In genomic region chr1:198156111-198156744, GRCh38 we compare ENCODE assay signal across 1 cellular context.
TF ChIP-seq lines count a peak whose summit lies in the region.

No MANE protein-coding gene starts in this region.

TF ChIP-seq in K562, 482 proteins besides CTCF, POLR2A, EP300 and RAD21 (continued from another document and continues in another):
- TF ChIP-seq NR0B1 (IDR thresholded peaks at IDR 0.05; ENCODE audit: partially characterized antibody), result no peak
- TF ChIP-seq CHD4 (IDR thresholded peaks at IDR 0.05; ENCODE audit: insufficient read depth, insufficient replicate concordance, low read depth, low read length, poor library complexity, severe bottlenecking), result no peak
- TF ChIP-seq, protein P1, sequence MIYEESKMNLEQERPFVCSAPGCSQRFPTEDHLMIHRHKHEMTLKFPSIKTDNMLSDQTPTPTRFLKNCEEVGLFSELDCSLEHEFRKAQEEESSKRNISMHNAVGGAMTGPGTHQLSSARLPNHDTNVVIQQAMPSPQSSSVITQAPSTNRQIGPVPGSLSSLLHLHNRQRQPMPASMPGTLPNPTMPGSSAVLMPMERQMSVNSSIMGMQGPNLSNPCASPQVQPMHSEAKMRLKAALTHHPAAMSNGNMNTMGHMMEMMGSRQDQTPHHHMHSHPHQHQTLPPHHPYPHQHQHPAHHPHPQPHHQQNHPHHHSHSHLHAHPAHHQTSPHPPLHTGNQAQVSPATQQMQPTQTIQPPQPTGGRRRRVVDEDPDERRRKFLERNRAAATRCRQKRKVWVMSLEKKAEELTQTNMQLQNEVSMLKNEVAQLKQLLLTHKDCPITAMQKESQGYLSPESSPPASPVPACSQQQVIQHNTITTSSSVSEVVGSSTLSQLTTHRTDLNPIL (CRISPR knock-in tag; IDR thresholded peaks at IDR 0.05), result no peak
- no peak for TF ChIP-seq EWSR1 (IDR thresholded peaks at IDR 0.05; ENCODE audit: borderline replicate concordance, low read depth, partially characterized antibody)
- TF ChIP-seq CTCFL (IDR thresholded peaks at IDR 0.05; ENCODE audit: borderline replicate concordance, insufficient read depth, low read depth, low read length, poor library complexity, severe bottlenecking), result no peak
- TF ChIP-seq BRF1 (IDR thresholded peaks at IDR 0.05; ENCODE audit: borderline replicate concordance, extremely low read depth, insufficient read length), result no peak
- TF ChIP-seq ZNF764 (CRISPR knock-in tag; IDR thresholded peaks at IDR 0.05; ENCODE audit: low read depth), result no peak
- no peak for TF ChIP-seq ZKSCAN3 (CRISPR knock-in tag; IDR thresholded peaks at IDR 0.05)
- TF ChIP-seq ZNF140 (CRISPR knock-in tag; IDR thresholded peaks at IDR 0.05), result no peak
- no peak for TF ChIP-seq NR1H2 (CRISPR knock-in tag; IDR thresholded peaks at IDR 0.05)
- TF ChIP-seq GATAD2B (IDR thresholded peaks at IDR 0.05; ENCODE audit: borderline replicate concordance), result 0 out of 2 replicates have a peak, but pooled peaks have one; percentile 47
- TF ChIP-seq RFX5 (IDR thresholded peaks at IDR 0.05; ENCODE audit: low read depth, low read length), result no peak
- peak; percentile 58 to 62; a peak in 3 of 4 replicates for TF ChIP-seq KDM1A (IDR thresholded peaks at IDR 0.05)
- TF ChIP-seq MNT (conservative IDR thresholded peaks at IDR 0.05), result no peak
- no peak for TF ChIP-seq PHF20 (IDR thresholded peaks at IDR 0.05; ENCODE audit: partially characterized antibody)
- no peak for TF ChIP-seq SNAPC5 (CRISPR knock-in tag; IDR thresholded peaks at IDR 0.05)
- no peak for TF ChIP-seq SAFB2 (IDR thresholded peaks at IDR 0.05; ENCODE audit: borderline replicate concordance, low read depth, low read length, severe bottlenecking)
- TF ChIP-seq ID3 (CRISPR knock-in tag; IDR thresholded peaks at IDR 0.05), result no peak
- no peak for TF ChIP-seq ID3 (tag; IDR thresholded peaks at IDR 0.05)
- no peak; the same call in 1 of the 2 replicates for TF ChIP-seq ARID3A (IDR thresholded peaks at IDR 0.05; ENCODE audit: borderline replicate concordance, low read depth, low read length)
- no peak for TF ChIP-seq ZNF57 (CRISPR knock-in tag; IDR thresholded peaks at IDR 0.05)
- TF ChIP-seq SMAD1 (IDR thresholded peaks at IDR 0.05; ENCODE audit: low read depth, low read length, partially characterized antibody), result no peak
- no peak for TF ChIP-seq PHB2 (IDR thresholded peaks at IDR 0.05; ENCODE audit: low read depth)
- no peak for TF ChIP-seq RAD51 (IDR thresholded peaks at IDR 0.05; ENCODE audit: borderline replicate concordance, low read depth)
- TF ChIP-seq MCM5 (IDR thresholded peaks at IDR 0.05; ENCODE audit: low read depth), result no peak
- TF ChIP-seq CSDE1 (IDR thresholded peaks at IDR 0.05), result no peak
- no peak for TF ChIP-seq L3MBTL2 (IDR thresholded peaks at IDR 0.05)
- TF ChIP-seq ZNF77 (CRISPR knock-in tag; IDR thresholded peaks at IDR 0.05), result no peak
- TF ChIP-seq, protein P2, sequence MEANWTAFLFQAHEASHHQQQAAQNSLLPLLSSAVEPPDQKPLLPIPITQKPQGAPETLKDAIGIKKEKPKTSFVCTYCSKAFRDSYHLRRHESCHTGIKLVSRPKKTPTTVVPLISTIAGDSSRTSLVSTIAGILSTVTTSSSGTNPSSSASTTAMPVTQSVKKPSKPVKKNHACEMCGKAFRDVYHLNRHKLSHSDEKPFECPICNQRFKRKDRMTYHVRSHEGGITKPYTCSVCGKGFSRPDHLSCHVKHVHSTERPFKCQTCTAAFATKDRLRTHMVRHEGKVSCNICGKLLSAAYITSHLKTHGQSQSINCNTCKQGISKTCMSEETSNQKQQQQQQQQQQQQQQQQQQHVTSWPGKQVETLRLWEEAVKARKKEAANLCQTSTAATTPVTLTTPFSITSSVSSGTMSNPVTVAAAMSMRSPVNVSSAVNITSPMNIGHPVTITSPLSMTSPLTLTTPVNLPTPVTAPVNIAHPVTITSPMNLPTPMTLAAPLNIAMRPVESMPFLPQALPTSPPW (CRISPR knock-in tag; IDR thresholded peaks at IDR 0.05), result no peak
- TF ChIP-seq PHF21A (IDR thresholded peaks at IDR 0.05; ENCODE audit: borderline replicate concordance, low read depth), result no peak
- no peak for TF ChIP-seq RBM14 (IDR thresholded peaks at IDR 0.05; ENCODE audit: borderline replicate concordance, insufficient read depth, low read depth, low read length)
- no peak for TF ChIP-seq TBL1XR1 (IDR thresholded peaks at IDR 0.05; ENCODE audit: low read length in 2 of 2)
- no peak for TF ChIP-seq CREBBP (IDR thresholded peaks at IDR 0.05; ENCODE audit: low read depth, low read length)
- TF ChIP-seq ZZZ3 (IDR thresholded peaks at IDR 0.05), result 0 out of 2 replicates have a peak, but pooled peaks have one; percentile 37
- no peak for TF ChIP-seq HNRNPLL (IDR thresholded peaks at IDR 0.05; ENCODE audit: low read depth, low read length, poor library complexity, severe bottlenecking)
- TF ChIP-seq ILF3 (IDR thresholded peaks at IDR 0.05; ENCODE audit: borderline replicate concordance), result no peak
- no peak for TF ChIP-seq ELF1 (tag; IDR thresholded peaks at IDR 0.05)
- no peak for TF ChIP-seq HMG20A (CRISPR knock-in tag; conservative IDR thresholded peaks at IDR 0.05)
- 0 out of 2 replicates have a peak, but pooled peaks have one; percentile 28 for TF ChIP-seq ZBED1 (IDR thresholded peaks at IDR 0.05)
- no peak for TF ChIP-seq ESRRA (IDR thresholded peaks at IDR 0.05; ENCODE audit: borderline replicate concordance, low read depth)
- TF ChIP-seq SNRNP70 (optimal IDR thresholded peaks at IDR 0.05; ENCODE audit: low read depth, low read length), result no peak
- no peak for TF ChIP-seq TAF1 (IDR thresholded peaks at IDR 0.05; ENCODE audit: control insufficient read depth, extremely low read depth, insufficient read depth, low read length, severe bottlenecking)
- TF ChIP-seq CBX2 (IDR thresholded peaks at IDR 0.05; ENCODE audit: insufficient read depth, low read length, poor library complexity, severe bottlenecking), result no peak
- TF ChIP-seq FOXJ3 (CRISPR knock-in tag; IDR thresholded peaks at IDR 0.05), result no peak
- no peak for TF ChIP-seq ZNF766 (CRISPR knock-in tag; conservative IDR thresholded peaks at IDR 0.05)
- no peak for TF ChIP-seq ZNF23 (CRISPR knock-in tag; IDR thresholded peaks at IDR 0.05)
- no peak for TF ChIP-seq CREB1 (IDR thresholded peaks at IDR 0.05)
- TF ChIP-seq CREB1 (CRISPR knock-in tag; IDR thresholded peaks at IDR 0.05), result no peak
- TF ChIP-seq U2AF2 (optimal IDR thresholded peaks at IDR 0.05; ENCODE audit: low read depth, low read length), result no peak
- no peak for TF ChIP-seq NFIC (IDR thresholded peaks at IDR 0.05)
- TF ChIP-seq RNF2 (IDR thresholded peaks at IDR 0.05), result no peak; the same call in 1 of the 2 replicates
- no peak for TF ChIP-seq NCOA4 (IDR thresholded peaks at IDR 0.05; ENCODE audit: partially characterized antibody)
- TF ChIP-seq PHF8 (IDR thresholded peaks at IDR 0.05; ENCODE audit: borderline replicate concordance, low read length), result no peak
- TF ChIP-seq, protein P3, sequence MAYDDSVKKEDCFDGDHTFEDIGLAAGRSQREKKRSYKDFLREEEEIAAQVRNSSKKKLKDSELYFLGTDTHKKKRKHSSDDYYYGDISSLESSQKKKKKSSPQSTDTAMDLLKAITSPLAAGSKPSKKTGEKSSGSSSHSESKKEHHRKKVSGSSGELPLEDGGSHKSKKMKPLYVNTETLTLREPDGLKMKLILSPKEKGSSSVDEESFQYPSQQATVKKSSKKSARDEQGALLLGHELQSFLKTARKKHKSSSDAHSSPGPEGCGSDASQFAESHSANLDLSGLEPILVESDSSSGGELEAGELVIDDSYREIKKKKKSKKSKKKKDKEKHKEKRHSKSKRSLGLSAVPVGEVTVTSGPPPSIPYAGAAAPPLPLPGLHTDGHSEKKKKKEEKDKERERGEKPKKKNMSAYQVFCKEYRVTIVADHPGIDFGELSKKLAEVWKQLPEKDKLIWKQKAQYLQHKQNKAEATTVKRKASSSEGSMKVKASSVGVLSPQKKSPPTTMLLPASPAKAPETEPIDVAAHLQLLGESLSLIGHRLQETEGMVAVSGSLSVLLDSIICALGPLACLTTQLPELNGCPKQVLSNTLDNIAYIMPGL (CRISPR knock-in tag; IDR thresholded peaks at IDR 0.05), result no peak
- no peak for TF ChIP-seq ZNF217 (CRISPR knock-in tag; IDR thresholded peaks at IDR 0.05)
- TF ChIP-seq MEF2A (IDR thresholded peaks at IDR 0.05; ENCODE audit: control insufficient read depth, low read depth, low read length), result no peak
- no peak for TF ChIP-seq ZNF134 (CRISPR knock-in tag; conservative IDR thresholded peaks at IDR 0.05)
- TF ChIP-seq ZNF277 (CRISPR knock-in tag; IDR thresholded peaks at IDR 0.05; ENCODE audit: borderline replicate concordance), result no peak
- TF ChIP-seq XRCC4 (IDR thresholded peaks at IDR 0.05; ENCODE audit: extremely low read depth, insufficient read depth, insufficient read length), result no peak
- TF ChIP-seq RBM39 (optimal IDR thresholded peaks at IDR 0.05; ENCODE audit: low read depth, low read length), result no peak
- no peak for TF ChIP-seq BMI1 (IDR thresholded peaks at IDR 0.05; ENCODE audit: low read length)
- TF ChIP-seq, protein P4, sequence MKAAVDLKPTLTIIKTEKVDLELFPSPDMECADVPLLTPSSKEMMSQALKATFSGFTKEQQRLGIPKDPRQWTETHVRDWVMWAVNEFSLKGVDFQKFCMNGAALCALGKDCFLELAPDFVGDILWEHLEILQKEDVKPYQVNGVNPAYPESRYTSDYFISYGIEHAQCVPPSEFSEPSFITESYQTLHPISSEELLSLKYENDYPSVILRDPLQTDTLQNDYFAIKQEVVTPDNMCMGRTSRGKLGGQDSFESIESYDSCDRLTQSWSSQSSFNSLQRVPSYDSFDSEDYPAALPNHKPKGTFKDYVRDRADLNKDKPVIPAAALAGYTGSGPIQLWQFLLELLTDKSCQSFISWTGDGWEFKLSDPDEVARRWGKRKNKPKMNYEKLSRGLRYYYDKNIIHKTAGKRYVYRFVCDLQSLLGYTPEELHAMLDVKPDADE (conservative IDR thresholded peaks at IDR 0.05; ENCODE audit: control insufficient read depth, low read depth, low read length), result no peak
- 0 out of 4 replicates have a peak, but pooled peaks of 1 of the 2 experiments have one; percentile 6 for TF ChIP-seq HDAC1 (IDR thresholded peaks at IDR 0.05)
